In the genomic region with DNA sequence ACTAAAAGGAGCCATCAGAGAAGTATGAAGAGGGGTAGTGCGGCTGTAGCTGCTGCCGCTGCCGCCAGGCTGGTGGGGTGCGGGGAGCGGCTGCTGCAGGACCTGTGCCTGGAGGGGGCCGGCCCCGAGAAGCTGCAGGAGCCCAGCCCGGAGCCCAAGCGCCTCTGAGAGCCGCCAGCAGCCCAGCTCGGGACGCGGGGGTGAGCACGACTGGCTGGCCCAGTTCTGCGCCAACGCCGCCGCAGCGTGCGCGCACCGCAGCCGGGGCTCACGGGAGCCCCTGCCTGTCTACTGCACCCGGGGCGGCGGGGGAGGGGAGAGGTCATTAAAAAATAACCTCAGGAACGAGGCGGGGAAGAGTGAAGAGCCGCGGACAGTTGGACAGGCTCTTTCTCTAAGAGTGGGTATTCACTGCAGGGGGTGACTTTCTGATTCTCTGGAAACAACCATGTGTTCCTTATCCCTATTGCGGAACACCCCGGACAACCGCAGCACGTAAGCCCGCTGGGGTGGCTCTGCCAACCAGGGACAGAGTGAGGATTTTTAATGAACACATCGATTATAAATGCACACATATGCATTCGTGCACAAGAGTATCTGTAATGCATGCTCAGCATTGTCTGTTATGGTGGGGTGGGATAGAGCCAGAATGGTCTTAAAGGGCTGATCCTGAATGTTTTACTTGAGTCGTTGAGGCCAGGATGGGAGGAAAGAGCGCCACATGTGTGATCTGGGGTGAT, we compare ENCODE assay signal across 1 cellular context.
TF ChIP-seq lines count a peak whose summit lies in the region.

No MANE protein-coding gene starts in this region.

TF ChIP-seq in HepG2, 621 proteins besides CTCF, POLR2A, EP300 and RAD21 (continued from another document):
- TF ChIP-seq, protein P1, sequence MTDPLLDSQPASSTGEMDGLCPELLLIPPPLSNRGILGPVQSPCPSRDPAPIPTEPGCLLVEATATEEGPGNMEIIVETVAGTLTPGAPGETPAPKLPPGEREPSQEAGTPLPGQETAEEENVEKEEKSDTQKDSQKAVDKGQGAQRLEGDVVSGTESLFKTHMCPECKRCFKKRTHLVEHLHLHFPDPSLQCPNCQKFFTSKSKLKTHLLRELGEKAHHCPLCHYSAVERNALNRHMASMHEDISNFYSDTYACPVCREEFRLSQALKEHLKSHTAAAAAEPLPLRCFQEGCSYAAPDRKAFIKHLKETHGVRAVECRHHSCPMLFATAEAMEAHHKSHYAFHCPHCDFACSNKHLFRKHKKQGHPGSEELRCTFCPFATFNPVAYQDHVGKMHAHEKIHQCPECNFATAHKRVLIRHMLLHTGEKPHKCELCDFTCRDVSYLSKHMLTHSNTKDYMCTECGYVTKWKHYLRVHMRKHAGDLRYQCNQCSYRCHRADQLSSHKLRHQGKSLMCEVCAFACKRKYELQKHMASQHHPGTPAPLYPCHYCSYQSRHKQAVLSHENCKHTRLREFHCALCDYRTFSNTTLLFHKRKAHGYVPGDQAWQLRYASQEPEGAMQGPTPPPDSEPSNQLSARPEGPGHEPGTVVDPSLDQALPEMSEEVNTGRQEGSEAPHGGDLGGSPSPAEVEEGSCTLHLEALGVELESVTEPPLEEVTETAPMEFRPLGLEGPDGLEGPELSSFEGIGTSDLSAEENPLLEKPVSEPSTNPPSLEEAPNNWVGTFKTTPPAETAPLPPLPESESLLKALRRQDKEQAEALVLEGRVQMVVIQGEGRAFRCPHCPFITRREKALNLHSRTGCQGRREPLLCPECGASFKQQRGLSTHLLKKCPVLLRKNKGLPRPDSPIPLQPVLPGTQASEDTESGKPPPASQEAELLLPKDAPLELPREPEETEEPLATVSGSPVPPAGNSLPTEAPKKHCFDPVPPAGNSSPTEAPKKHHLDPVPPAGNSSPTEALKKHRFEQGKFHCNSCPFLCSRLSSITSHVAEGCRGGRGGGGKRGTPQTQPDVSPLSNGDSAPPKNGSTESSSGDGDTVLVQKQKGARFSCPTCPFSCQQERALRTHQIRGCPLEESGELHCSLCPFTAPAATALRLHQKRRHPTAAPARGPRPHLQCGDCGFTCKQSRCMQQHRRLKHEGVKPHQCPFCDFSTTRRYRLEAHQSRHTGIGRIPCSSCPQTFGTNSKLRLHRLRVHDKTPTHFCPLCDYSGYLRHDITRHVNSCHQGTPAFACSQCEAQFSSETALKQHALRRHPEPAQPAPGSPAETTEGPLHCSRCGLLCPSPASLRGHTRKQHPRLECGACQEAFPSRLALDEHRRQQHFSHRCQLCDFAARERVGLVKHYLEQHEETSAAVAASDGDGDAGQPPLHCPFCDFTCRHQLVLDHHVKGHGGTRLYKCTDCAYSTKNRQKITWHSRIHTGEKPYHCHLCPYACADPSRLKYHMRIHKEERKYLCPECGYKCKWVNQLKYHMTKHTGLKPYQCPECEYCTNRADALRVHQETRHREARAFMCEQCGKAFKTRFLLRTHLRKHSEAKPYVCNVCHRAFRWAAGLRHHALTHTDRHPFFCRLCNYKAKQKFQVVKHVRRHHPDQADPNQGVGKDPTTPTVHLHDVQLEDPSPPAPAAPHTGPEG (CRISPR knock-in tag; IDR thresholded peaks at IDR 0.05) = no peak
- TF ChIP-seq ZNF350 (CRISPR knock-in tag; IDR thresholded peaks at IDR 0.05; ENCODE audit: borderline replicate concordance, low read depth) (peak; percentile 50; the same call in 1 of the 2 replicates), MYC (CRISPR knock-in tag; IDR thresholded peaks at IDR 0.05; ENCODE audit: borderline replicate concordance) (peak; percentile 87), ZNF552 (CRISPR knock-in tag; IDR thresholded peaks at IDR 0.05; ENCODE audit: borderline replicate concordance) (0 out of 2 replicates have a peak, but pooled peaks have one; percentile 21), ARID2 (CRISPR knock-in tag; IDR thresholded peaks at IDR 0.05; ENCODE audit: borderline replicate concordance) (peak; percentile 63; the same call in 1 of the 2 replicates), RFX1 (IDR thresholded peaks at IDR 0.05) (no peak), ZNF17 (CRISPR knock-in tag; IDR thresholded peaks at IDR 0.05) (no peak), ZNF251 (CRISPR knock-in tag; IDR thresholded peaks at IDR 0.05) (no peak)
- TF ChIP-seq, protein P2, sequence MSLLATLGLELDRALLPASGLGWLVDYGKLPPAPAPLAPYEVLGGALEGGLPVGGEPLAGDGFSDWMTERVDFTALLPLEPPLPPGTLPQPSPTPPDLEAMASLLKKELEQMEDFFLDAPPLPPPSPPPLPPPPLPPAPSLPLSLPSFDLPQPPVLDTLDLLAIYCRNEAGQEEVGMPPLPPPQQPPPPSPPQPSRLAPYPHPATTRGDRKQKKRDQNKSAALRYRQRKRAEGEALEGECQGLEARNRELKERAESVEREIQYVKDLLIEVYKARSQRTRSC (CRISPR knock-in tag; IDR thresholded peaks at IDR 0.05; ENCODE audit: low read depth) = no peak
